9 cellular contexts compared by ENCODE assay signal in the genomic region with DNA sequence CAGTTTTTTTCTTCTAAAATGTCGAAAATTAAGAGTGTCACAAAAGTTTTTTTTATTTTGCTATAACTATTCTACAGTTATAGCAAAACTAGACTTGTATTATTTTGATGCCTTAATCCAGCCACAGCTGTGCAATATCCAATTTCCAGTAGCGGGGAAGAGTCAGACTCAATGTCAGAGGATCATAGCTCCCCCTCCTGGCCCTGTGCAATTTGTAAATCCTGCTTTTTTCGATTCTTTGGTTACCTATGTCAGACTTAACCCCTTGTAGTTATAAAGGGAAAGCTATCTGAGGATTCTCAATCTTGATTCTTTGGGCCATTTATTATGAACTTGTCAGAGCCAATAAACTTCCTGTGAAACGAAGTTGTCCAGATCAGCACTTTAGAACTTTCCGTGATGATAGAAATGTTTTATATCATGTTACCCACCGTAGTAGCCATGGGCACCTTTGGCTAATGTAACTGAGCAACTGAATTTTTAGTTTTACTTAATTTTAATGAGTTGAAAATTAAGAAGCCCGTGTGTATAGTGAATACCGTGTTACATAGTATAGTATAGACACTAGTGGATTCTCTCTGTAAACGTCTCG.
DNase-seq lines count a peak whose midpoint lies in the region; ATAC-seq, FAIRE-seq and TF ChIP-seq lines count a peak whose summit lies in the region.
"Had no signal": no experiment of that assay in that cellular context is flagged by ENCODE, and none has a peak within 500 bp of the region (broad histone marks: within the 10 kb centered on the region; RNA-seq: fewer than 3 reads in every experiment).

No MANE protein-coding gene starts in this region.

- peaks cover 17% of the 10 kb centered on the region for H3K4me1 ChIP-seq in left ventricle myocardium inferior
- no peaks in the 10 kb centered on the region for H3K4me1 ChIP-seq in HepG2 (ENCODE audit: insufficient read depth, low read length)
- no peaks in the 10 kb centered on the region for H3K4me1 ChIP-seq in tibial nerve

- H3K27me3 ChIP-seq in left ventricle myocardium inferior (ENCODE audit: low read depth), result peaks cover 37% of the 10 kb centered on the region
- peaks cover 0 to 5% of the 10 kb centered on the region in 2 experiments; a peak in 2 of 5 replicates for H3K27me3 ChIP-seq in HepG2 (ENCODE audit: control insufficient read depth in 1 of 2, insufficient read depth in 2 of 2, low read length in 2 of 2)
- peaks cover 0 to 7% of the 10 kb centered on the region in 2 donors for H3K27me3 ChIP-seq in tibial nerve

- POLR2A ChIA-PET in HepG2 (lab: Yijun Ruan, JAX), result no interaction called here

- BruUV-seq in HepG2 (replicated peaks; lab: Mats Ljungman, UMichigan), result no TSS peak

- TF ChIP-seq EP300 in HepG2 (IDR thresholded peaks at IDR 0.05; ENCODE audit: low read depth in 2 of 2, low read length in 2 of 2), result no peak
- TF ChIP-seq EP300 in HepG2 (CRISPR knock-in tag; IDR thresholded peaks at IDR 0.05; ENCODE audit: borderline replicate concordance), result no peak
- TF ChIP-seq EP300 in tibial nerve (IDR thresholded peaks at IDR 0.05), result no peak

- H3K9me3 ChIP-seq in left ventricle myocardium inferior (replicated peaks) (no peaks in the 10 kb centered on the region), HepG2 (ENCODE audit: low read length) (no peaks in the 10 kb centered on the region), tibial nerve (no peaks in the 10 kb centered on the region)

- in situ Hi-C loops in astrocyte of the cerebellum (cut with HindIII; ENCODE audit: low sequenced_read_pairs) (no loop called here), HepG2 (cut with HindIII; ENCODE audit: extremely low pct_ligation_motif_present, low pct_unique_long_range_greater_than_20kb) (no loop called here)

- no peak for FAIRE-seq in HepG2 (lab: Jason Lieb, UNC)
- FAIRE-seq: colon had no signal

- H2AFZ ChIP-seq in HepG2 (ENCODE audit: low read length), result no peak overlapping the region

- no peaks in the 10 kb centered on the region for H4K20me1 ChIP-seq in HepG2 (ENCODE audit: insufficient read depth, low read length)

- no peak overlapping the region for H3K4me3 ChIP-seq in left ventricle myocardium inferior
- H3K4me3 ChIP-seq in astrocyte of the cerebellum (ENCODE audit: low read depth, low read length), result no peak overlapping the region
- H3K4me3 ChIP-seq in HepG2 (replicated peaks in 1 of 3; ENCODE audit: insufficient read depth in 1 of 3, low read depth in 2 of 3, low read length in 3 of 3), result no peak overlapping the region
- H3K4me3 ChIP-seq in tibial nerve, result no peak overlapping the region

- H3K79me2 ChIP-seq in HepG2 (ENCODE audit: insufficient read depth, low read length), result no peaks in the 10 kb centered on the region

- H3K4me2 ChIP-seq in HepG2 (ENCODE audit: low read depth, low read length), result no peak overlapping the region

- no peak overlapping the region for H3K9ac ChIP-seq in HepG2 (ENCODE audit: insufficient read depth, low read depth, low read length)

- intact Hi-C loops in left ventricle myocardium inferior (cut with micrococcal nuclease) (loop anchor here (5.0 to 10.0 kb wide), 2 partner anchors 85 to 747 kb away; partner anchors contain the start of genes PRKCQ and SFMBT2), Right ventricle myocardium inferior (cut with DNase I) (loop anchor here (5.0 kb wide), 1 partner anchor 745 kb away; the partner anchor contains the start of gene SFMBT2), HepG2 (cut with micrococcal nuclease; ENCODE audit: unreplicated experiment) (loop anchor here (1.0 kb wide), 1 partner anchor 87 kb away; the partner anchor contains the start of gene PRKCQ)

- H3K27ac ChIP-seq in left ventricle myocardium inferior (replicated peaks), result no peak overlapping the region
- H3K27ac ChIP-seq in HepG2 (ENCODE audit: extremely low read length, insufficient read depth, low read length), result no peak overlapping the region
- H3K27ac ChIP-seq in tibial nerve, result no peak overlapping the region

- 9% methylated on average over 10 of the region's 10 CpGs for WGBS in HepG2 (ENCODE audit: low lambda C conversion rate)
- WGBS in tibial nerve, 2 donors, result 39 to 41% methylated on average over 10 of the region's 10 CpGs

- TF ChIP-seq RAD21 in HepG2 (CRISPR knock-in tag; IDR thresholded peaks at IDR 0.05), result no peak

- CTCF ChIA-PET in HepG2 (lab: Yijun Ruan, JAX; ENCODE audit: low intra/inter-chr PET ratio, low total read pairs), result no interaction called here

- TF ChIP-seq POLR2A in HepG2 (IDR thresholded peaks at IDR 0.05; ENCODE audit: insufficient read depth in 1 of 2, low read depth in 2 of 2, low read length in 2 of 2) (no peak), tibial nerve (IDR thresholded peaks at IDR 0.05) (no peak)

- no peak for DNase-seq in left ventricle myocardium inferior
- DNase-seq in Right ventricle myocardium inferior (ENCODE audit: missing footprints), result no peak
- peak; percentile 18 for DNase-seq in NOMO-1 treated with DMSO at 0.1 percent for 48 hours (lab: John Stamatoyannopoulos, UW; ENCODE audit: unreplicated experiment)
- peak; percentile 22 for DNase-seq in astrocyte of the cerebellum (ENCODE audit: low read depth)
- peak; percentile 18 for DNase-seq in HepG2 (ENCODE audit: low spot score)
- peak in 1 of 2 donors; percentile 16 for DNase-seq in tibial nerve (ENCODE audit: low spot score in 2 of 2)
- no peak for DNase-seq in NCI-H1436 treated with DMSO at 0.1 percent for 48 hours (lab: John Stamatoyannopoulos, UW)

- TF ChIP-seq CTCF in left ventricle myocardium inferior (IDR thresholded peaks at IDR 0.05; ENCODE audit: borderline replicate concordance), result peak; percentile 51
- peak; percentile 76 for TF ChIP-seq CTCF in astrocyte of the cerebellum (IDR thresholded peaks at IDR 0.05; ENCODE audit: low read depth, low read length, missing control alignments)
- peak; percentile 56 for TF ChIP-seq CTCF in HepG2 (CRISPR knock-in tag; IDR thresholded peaks at IDR 0.05)
- peak in 3 of 5 experiments; percentile 15 to 23 (median 18) for TF ChIP-seq CTCF in tibial nerve (IDR thresholded peaks at IDR 0.05)

- no peaks in the 10 kb centered on the region for H3K36me3 ChIP-seq in left ventricle myocardium inferior
- H3K36me3 ChIP-seq in HepG2 (replicated peaks in 1 of 2; ENCODE audit: control insufficient read depth in 1 of 2, insufficient read depth in 2 of 2, low read length in 2 of 2), result no peaks in the 10 kb centered on the region
- H3K36me3 ChIP-seq in tibial nerve, result no peaks in the 10 kb centered on the region

- no peak for ATAC-seq in Right ventricle myocardium inferior
- peak; percentile 57 for ATAC-seq in HepG2
- ATAC-seq in HG02642 (IDR thresholded peaks at IDR 0.05; ENCODE audit: poor library complexity, unreplicated experiment), result no peak

TF ChIP-seq in HepG2, 621 proteins besides CTCF, POLR2A, EP300 and RAD21:
- TF ChIP-seq ZNF224 (CRISPR knock-in tag; IDR thresholded peaks at IDR 0.05), result no peak
- no peak for TF ChIP-seq MAFG (CRISPR knock-in tag; IDR thresholded peaks at IDR 0.05)
- peak; percentile 78 for TF ChIP-seq ZNF652 (CRISPR knock-in tag; IDR thresholded peaks at IDR 0.05; ENCODE audit: borderline replicate concordance, low read depth)
- TF ChIP-seq STAG1 (CRISPR knock-in tag; IDR thresholded peaks at IDR 0.05), result peak; percentile 40
- no peak for TF ChIP-seq MXD3 (CRISPR knock-in tag; IDR thresholded peaks at IDR 0.05)
- TF ChIP-seq SMC3 (IDR thresholded peaks at IDR 0.05; ENCODE audit: low read length), result peak; percentile 18; the same call in 1 of the 2 replicates
- TF ChIP-seq YEATS4 (CRISPR knock-in tag; IDR thresholded peaks at IDR 0.05; ENCODE audit: borderline replicate concordance), result no peak
- no peak for TF ChIP-seq ZNF326 (CRISPR knock-in tag; IDR thresholded peaks at IDR 0.05; ENCODE audit: borderline replicate concordance)

Comparison
In these comparisons a context has a peak if more than half of its experiments do, and no peak if none do; other contexts are left out.
1. DNase-seq: peak in NOMO-1 treated with DMSO at 0.1 percent for 48 hours (single experiment), astrocyte of the cerebellum (single experiment) and HepG2 (single experiment); none in left ventricle myocardium inferior (single experiment), Right ventricle myocardium inferior (single experiment) and NCI-H1436 treated with DMSO at 0.1 percent for 48 hours (single experiment).
2. CTCF ChIP-seq: peak in every context shown above with its lines; median percentile 76 in astrocyte of the cerebellum; 56 in HepG2; 51 in left ventricle myocardium inferior; 18 in tibial nerve.